Comparison of ENCODE assay signal across 30 cellular contexts in genomic region chr1:165402517-165403111, GRCh38. TPM values are rescaled to one million over a fixed set of nuclear protein-coding genes. Genes with fewer than 3 reads are reported as not detected.
"Had no signal": no experiment of that assay in that cellular context is flagged by ENCODE, and none has a peak within 500 bp of the region (broad histone marks: within the 10 kb centered on the region; RNA-seq: fewer than 3 reads in every experiment).

No MANE protein-coding gene starts in this region.

- H3K4me3 ChIP-seq: cardiac muscle cell, SJCRH30, SK-N-MC had no signal

- H3K9me3 ChIP-seq: SJCRH30 had no signal

- H3K27ac ChIP-seq: brain microvascular endothelial cell, cardiac muscle cell, SJCRH30, SK-N-MC had no signal

- FAIRE-seq: TTC549 had no signal

- H3K36me3 ChIP-seq: brain microvascular endothelial cell, SJCRH30 had no signal

- ATAC-seq: activated CD8-positive, alpha-beta T cell treated with anti-CD3 and anti-CD28 coated beads for 36 hours; activated naive CD8-positive, alpha-beta T cell treated with anti-CD3 and anti-CD28 coated beads, Interleukin-2, amount 50 U/mL, for 24 hours; activated T-cell treated with anti-CD3 and anti-CD28 coated beads, Interleukin-2, amount 50 U/mL, for 4 hours; Panc1 had no signal

- H3K27me3 ChIP-seq: cardiac muscle cell, SJCRH30 had no signal

- DNase-seq: activated CD4-positive, alpha-beta T cell treated with anti-CD3 and anti-CD28 coated beads, Interleukin-2, amount 10 ng/mL, durations not matched to agents 24 days and 14 days; activated CD4-positive, alpha-beta T cell treated with anti-CD3 and anti-CD28 coated beads, Interleukin-2, amount 50 U/mL, for 4 hours; activated CD8-positive, alpha-beta T cell treated with anti-CD3 and anti-CD28 coated beads for 36 hours; activated effector memory CD4-positive, alpha-beta T cell treated with Interleukin-2 at 50 U/mL for 16 hours; activated naive CD4-positive, alpha-beta T cell treated with anti-CD3 and anti-CD28 coated beads, Interleukin-2, amount 10 ng/mL, durations not matched to agents 7 days and 5 days; activated naive CD8-positive, alpha-beta T cell treated with anti-CD3 and anti-CD28 coated beads, Interleukin-2, amount 50 U/mL, for 24 hours; activated T-cell treated with anti-CD3 and anti-CD28 coated beads for 4 hours; activated T-cell treated with anti-CD3 and anti-CD28 coated beads, Interleukin-2, amount 50 U/mL, for 4 hours; anterior cingulate cortex; brain microvascular endothelial cell; Karpas-422; NCI-H1105; NCI-H1417 treated with DMSO at 0.1 percent for 48 hours; NCI-H187 treated with DMSO at 0.1 percent for 48 hours; NCI-H2081; NCI-H2171 treated with DMSO at 0.1 percent for 48 hours; NCI-H2227 treated with DMSO at 0.1 percent for 48 hours; NCI-H446 treated with DMSO at 0.1 percent for 48 hours; NCI-H524; NCI-H69; SHP77; SJCRH30 had no signal

- H3K4me1 ChIP-seq: SJCRH30 had no signal

RNA-seq across cellular contexts. Expression of gene RXRG, which starts 42.3 kb away (rescaled TPM):
- total RNA-seq: activated CD4-positive, alpha-beta T cell treated with anti-CD3 and anti-CD28 coated beads, Interleukin-2, amount 10 ng/mL, durations not matched to agents 24 days and 14 days; activated CD8-positive, alpha-beta T cell treated with anti-CD3 and anti-CD28 coated beads for 36 hours; activated T-cell treated with anti-CD3 and anti-CD28 coated beads, Interleukin-2, amount 50 U/mL, for 4 hours; activated T-helper 1 cell treated with anti-CD3 and anti-CD28 coated beads, Interleukin-12 subunit alpha, Interleukin-12 subunit beta, Interleukin-2, Interleukin-4 antibody, amounts not matched to agents 30 ng/mL and 10 ng/mL and 1 ng/mL, durations not matched to agents 14 hours and 24 hours and 36 hours; chondrocyte; MCF 10A had no signal

RNA-seq across cellular contexts. Expression of gene LMX1A, which starts 46.1 kb away (rescaled TPM):
- total RNA-seq: activated CD4-positive, alpha-beta T cell treated with anti-CD3 and anti-CD28 coated beads, Interleukin-2, amount 10 ng/mL, durations not matched to agents 24 days and 14 days; activated CD8-positive, alpha-beta T cell treated with anti-CD3 and anti-CD28 coated beads for 36 hours; activated T-cell treated with anti-CD3 and anti-CD28 coated beads, Interleukin-2, amount 50 U/mL, for 4 hours; activated T-helper 1 cell treated with anti-CD3 and anti-CD28 coated beads, Interleukin-12 subunit alpha, Interleukin-12 subunit beta, Interleukin-2, Interleukin-4 antibody, amounts not matched to agents 30 ng/mL and 10 ng/mL and 1 ng/mL, durations not matched to agents 14 hours and 24 hours and 36 hours; cardiac muscle cell; chondrocyte; MCF 10A; RPMI7951; SJCRH30 had no signal
- polyA plus RNA-seq: cardiac muscle cell had no signal
